ENCODE assay signal across 34 cellular contexts in the genomic region with DNA sequence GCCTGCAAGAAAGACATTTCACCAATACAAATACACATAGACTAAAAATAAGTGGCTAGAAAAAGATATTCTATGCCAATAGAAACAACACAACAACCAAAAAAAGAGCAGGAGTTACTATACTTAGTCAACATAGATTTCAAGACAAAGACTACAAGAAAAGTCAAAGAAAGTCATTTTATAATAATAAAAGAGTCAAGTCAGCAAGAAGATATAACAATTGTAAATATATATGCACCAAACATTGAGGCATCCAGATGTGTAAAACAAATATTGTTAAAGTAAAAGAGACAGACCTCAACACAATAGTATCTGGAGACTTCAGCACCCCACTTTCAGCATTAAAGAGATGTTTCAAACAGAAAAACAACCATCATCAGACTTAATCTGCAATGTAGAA.
"Had no signal": no experiment of that assay in that cellular context is flagged by ENCODE, and none has a peak within 500 bp of the region (broad histone marks: within the 10 kb centered on the region; RNA-seq: fewer than 3 reads in every experiment).

No MANE protein-coding gene starts in this region.

- ATAC-seq: activated naive CD4-positive, alpha-beta T cell treated with anti-CD3 and anti-CD28 coated beads, Interleukin-2, amount 50 U/mL, for 72 hours; activated naive CD8-positive, alpha-beta T cell treated with anti-CD3 and anti-CD28 coated beads, Interleukin-2, amount 50 U/mL, for 24 hours; activated T-cell treated with anti-CD3 and anti-CD28 coated beads, Interleukin-2, amount 50 U/mL, for 4 hours; activated T-cell treated with anti-CD3 and anti-CD28 coated beads, Interleukin-2, amount 50 U/mL, for 72 hours; activated T-helper 17 cell treated with anti-CD3 and anti-CD28 coated beads, Interleukin-2, amount 50 U/mL, for 72 hours; body of pancreas had no signal

- H3K4me1 ChIP-seq: adrenal gland, ascending aorta, body of pancreas, breast epithelium had no signal

- DNase-seq: activated effector memory CD4-positive, alpha-beta T cell treated with anti-CD3 and anti-CD28 coated beads, Interleukin-2, amount 50 U/mL, for 16 hours; activated effector memory CD4-positive, alpha-beta T cell treated with Interleukin-2 at 50 U/mL for 16 hours; activated gamma-delta T cell; activated gamma-delta T cell treated with Interleukin-2 at 50 U/mL for 16 hours; activated naive CD4-positive, alpha-beta T cell; activated naive CD4-positive, alpha-beta T cell treated with anti-CD3 and anti-CD28 coated beads for 36 hours; activated naive CD4-positive, alpha-beta T cell treated with anti-CD3 and anti-CD28 coated beads, Interleukin-2, amount 10 ng/mL, durations not matched to agents 7 days and 5 days; activated naive CD4-positive, alpha-beta T cell treated with anti-CD3 and anti-CD28 coated beads, Interleukin-2, amount 50 U/mL, for 16 hours; activated naive CD4-positive, alpha-beta T cell treated with Interleukin-2 at 50 U/mL for 16 hours; activated naive CD8-positive, alpha-beta T cell treated with anti-CD3 and anti-CD28 coated beads for 36 hours; activated naive CD8-positive, alpha-beta T cell treated with anti-CD3 and anti-CD28 coated beads, Interleukin-2, amount 10 ng/mL, durations not matched to agents 7 days and 5 days; activated naive CD8-positive, alpha-beta T cell treated with anti-CD3 and anti-CD28 coated beads, Interleukin-2, amount 50 U/mL, for 24 hours; activated T-cell treated with anti-CD3 and anti-CD28 coated beads, Interleukin-2, amount 50 U/mL, for 1 hour; activated T-cell treated with anti-CD3 and anti-CD28 coated beads, Interleukin-2, amount 50 U/mL, for 24 hours; activated T-cell treated with anti-CD3 and anti-CD28 coated beads, Interleukin-2, amount 50 U/mL, for 4 hours; activated T-cell treated with anti-CD3 and anti-CD28 coated beads, Interleukin-2, amount 50 U/mL, for 48 hours; activated T-cell treated with anti-CD3 and anti-CD28 coated beads, Interleukin-2, amount 50 U/mL, for 72 hours; adrenal gland; amniotic stem cell; amygdala; anterior cingulate cortex; aorta; body of pancreas; brain microvascular endothelial cell; caudate nucleus; central memory CD4-positive, alpha-beta T cell; cerebellar nuclear complex had no signal

- H3K9me3 ChIP-seq: adrenal gland, ascending aorta, body of pancreas had no signal

- H3K27ac ChIP-seq: adrenal gland, ascending aorta, body of pancreas, brain microvascular endothelial cell, breast epithelium, cardiac muscle cell had no signal

- H3K4me3 ChIP-seq: adrenal gland, ascending aorta, body of pancreas, breast epithelium, cardiac muscle cell had no signal

- H3K27me3 ChIP-seq: adrenal gland, ascending aorta, body of pancreas, brain microvascular endothelial cell, breast epithelium, cardiac muscle cell had no signal

- H3K36me3 ChIP-seq: adrenal gland, ascending aorta, brain microvascular endothelial cell, breast epithelium, cardiac muscle cell had no signal

- FAIRE-seq: astrocyte, bronchial epithelial cell had no signal
